ENCODE assay signal across 20 cellular contexts in the genomic region with DNA sequence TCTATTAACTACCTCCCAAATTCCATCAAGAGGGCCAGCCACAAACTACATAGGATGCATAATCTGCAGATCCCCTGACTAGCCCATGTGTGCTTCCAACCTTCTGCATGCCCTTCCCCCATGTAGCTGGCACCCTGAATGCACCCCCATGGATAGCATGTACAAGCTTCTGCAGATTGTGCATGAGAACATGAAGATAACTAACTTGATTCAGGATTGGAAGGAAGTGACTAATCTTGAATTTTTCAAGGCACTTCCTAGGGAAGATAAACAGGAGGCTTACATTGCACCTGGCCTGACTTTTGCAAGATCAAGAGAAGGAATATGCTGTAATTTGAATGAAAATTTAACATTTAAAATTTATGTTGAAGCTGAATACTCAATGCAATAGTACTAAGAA.
"Had no signal": no experiment of that assay in that cellular context is flagged by ENCODE, and none has a peak within 500 bp of the region (broad histone marks: within the 10 kb centered on the region; RNA-seq: fewer than 3 reads in every experiment).

No MANE protein-coding gene starts in this region.

- H3K27ac ChIP-seq: body of pancreas, epithelial cell of prostate, hepatocyte, skin epidermis, tibial artery had no signal

- H3K4me3 ChIP-seq: body of pancreas, hepatocyte, skin epidermis, tibial artery had no signal

- H3K9me3 ChIP-seq: body of pancreas, tibial artery had no signal

- ATAC-seq: activated CD4-positive, alpha-beta T cell treated with anti-CD3 and anti-CD28 coated beads for 36 hours; activated naive CD4-positive, alpha-beta T cell treated with anti-CD3 and anti-CD28 coated beads, Interleukin-2, amount 50 U/mL, for 72 hours; body of pancreas; left ventricle myocardium superior; natural killer cell treated with Interleukin-12 subunit alpha and Interleukin-12 subunit beta and Interleukin-15 and Interleukin-18, amount 100 ng/mL, for 72 hours had no signal

- H3K36me3 ChIP-seq: tibial artery had no signal

- H3K4me2 ChIP-seq: hepatocyte had no signal

- DNase-seq: activated CD4-positive, alpha-beta memory T cell treated with anti-CD3 and anti-CD28 coated beads for 36 hours; activated CD4-positive, alpha-beta T cell treated with anti-CD3 and anti-CD28 coated beads for 36 hours; activated gamma-delta T cell; activated T-cell treated with anti-CD3 and anti-CD28 coated beads, Interleukin-2, amount 50 U/mL, for 48 hours; amniotic stem cell; body of pancreas; cortex of kidney; effector CD8-positive, alpha-beta T cell; left ventricle myocardium superior; mesenchymal stem cell; stimulated activated CD4-positive, alpha-beta T cell treated with anti-CD3 and anti-CD28 coated beads, Interleukin-15, amount 100 ng/mL, for 24 hours; stimulated activated CD4-positive, alpha-beta T cell treated with anti-CD3 and anti-CD28 coated beads, Interleukin-4, amount 100 ng/mL, for 24 hours; stimulated activated naive CD4-positive, alpha-beta T cell; T-helper 1 cell; tibial artery had no signal

- H3K79me2 ChIP-seq: hepatocyte had no signal

- H3K27me3 ChIP-seq: body of pancreas, hepatocyte, tibial artery had no signal

- H2AFZ ChIP-seq: hepatocyte had no signal

- H3K4me1 ChIP-seq: body of pancreas, tibial artery had no signal
